ENCODE assay signal across 18 cellular contexts in genomic region chr6:81401970-81402690, GRCh38.
DNase-seq lines count a peak whose midpoint lies in the region; ATAC-seq and TF ChIP-seq lines count a peak whose summit lies in the region.
"Had no signal": no experiment of that assay in that cellular context is flagged by ENCODE, and none has a peak within 500 bp of the region (broad histone marks: within the 10 kb centered on the region; RNA-seq: fewer than 3 reads in every experiment).

No MANE protein-coding gene starts in this region.

- peak; percentile 67 for DNase-seq in AG08395 (ENCODE audit: low spot score)
- peak; percentile 10 for DNase-seq in GM04504 (ENCODE audit: low read depth)
- DNase-seq in astrocyte of the hippocampus (ENCODE audit: low read depth, low spot score), result peak; percentile 59
- DNase-seq in mesenchymal stem cell, result peak; percentile 48
- DNase-seq in DMS153 treated with DMSO at 0.1 percent for 48 hours (lab: John Stamatoyannopoulos, UW; ENCODE audit: unreplicated experiment), result no peak
- no peak for DNase-seq in WTC11 (ENCODE audit: low spot score)
- no peak for DNase-seq in PC-9
- no peak for DNase-seq in hypothalamus (lab: John Stamatoyannopoulos, UW)
- DNase-seq: activated CD4-positive, alpha-beta memory T cell treated with anti-CD3 and anti-CD28 coated beads, Interleukin-2, amount 10 ng/mL, durations not matched to agents 7 days and 5 days; activated naive CD8-positive, alpha-beta T cell treated with anti-CD3 and anti-CD28 coated beads, Interleukin-2, amount 10 ng/mL, durations not matched to agents 7 days and 5 days; activated T-cell treated with anti-CD3 and anti-CD28 coated beads, Interleukin-2, amount 50 U/mL, for 48 hours; glutamatergic neuron; islet precursor cell; mesendoderm; NCI-H748 treated with DMSO at 0.1 percent for 48 hours; Peyer's patch; retina; SW 1271 had no signal

- H3K27ac ChIP-seq in mesenchymal stem cell (ENCODE audit: low read length, poor library complexity, severe bottlenecking) (no peak overlapping the region), PC-9 (no peak overlapping the region)
- H3K27ac ChIP-seq: Peyer's patch had no signal

- no peak overlapping the region for H2BK5ac ChIP-seq in mesenchymal stem cell (ENCODE audit: low read depth, low read length, poor library complexity, severe bottlenecking)

- no peak overlapping the region for H2BK12ac ChIP-seq in mesenchymal stem cell (ENCODE audit: low read length in 2 of 2)

- H3K9ac ChIP-seq in mesenchymal stem cell (ENCODE audit: low read length), result peak overlapping the region; percentile 7

- 89% methylated on average over 2 of the region's 3 CpGs for WGBS in mesenchymal stem cell

- H3K4me1 ChIP-seq in mesenchymal stem cell (ENCODE audit: control insufficient read depth, insufficient read depth, low read depth, low read length) (no peaks in the 10 kb centered on the region), PC-9 (replicated peaks; ENCODE audit: insufficient read depth) (no peaks in the 10 kb centered on the region)
- H3K4me1 ChIP-seq: Peyer's patch had no signal

- H2BK120ac ChIP-seq in mesenchymal stem cell (ENCODE audit: low read depth, low read length), result no peak overlapping the region

- H3K4ac ChIP-seq in mesenchymal stem cell (ENCODE audit: low read depth in 1 of 2, low read length in 2 of 2), result no peak overlapping the region

- POLR2A ChIA-PET in WTC11 (lab: Charles Lee) (no interaction called here), PC-9 (lab: Charles Lee; ENCODE audit: unreplicated experiment) (interaction anchor here (0.5 kb wide), 1 partner anchor 189 kb away, joined by 3 read pairs; no protein-coding TSS in a partner anchor)

- peaks cover 15% of the 10 kb centered on the region for H3K9me3 Mint-ChIP-seq in WTC11
- H3K9me3 Mint-ChIP-seq: activated naive CD8-positive, alpha-beta T cell treated with anti-CD3 and anti-CD28 coated beads, Interleukin-2, amount 10 ng/mL, durations not matched to agents 7 days and 5 days had no signal

- no peaks in the 10 kb centered on the region for H3K79me2 ChIP-seq in PC-9 (ENCODE audit: low read depth)

- H2AFZ ChIP-seq in mesenchymal stem cell (ENCODE audit: low read depth, low read length), result no peak overlapping the region
- no peak overlapping the region for H2AFZ ChIP-seq in PC-9

- CTCF ChIA-PET in WTC11 (lab: Charles Lee), result no interaction called here
- CTCF ChIA-PET in PC-9 (lab: Charles Lee), result no interaction called here

- no peak overlapping the region for H2AK5ac ChIP-seq in mesenchymal stem cell (ENCODE audit: low read length, severe bottlenecking)

- H3F3A ChIP-seq in PC-9 (ENCODE audit: insufficient read depth, low read depth), result no peaks in the 10 kb centered on the region

- H3K4me1 Mint-ChIP-seq in WTC11, result no peaks in the 10 kb centered on the region
- H3K4me1 Mint-ChIP-seq: activated CD4-positive, alpha-beta memory T cell treated with anti-CD3 and anti-CD28 coated beads, Interleukin-2, amount 10 ng/mL, durations not matched to agents 7 days and 5 days; activated naive CD8-positive, alpha-beta T cell treated with anti-CD3 and anti-CD28 coated beads, Interleukin-2, amount 10 ng/mL, durations not matched to agents 7 days and 5 days had no signal

- no peak overlapping the region for H3K27ac Mint-ChIP-seq in WTC11
- H3K27ac Mint-ChIP-seq: activated CD4-positive, alpha-beta memory T cell treated with anti-CD3 and anti-CD28 coated beads, Interleukin-2, amount 10 ng/mL, durations not matched to agents 7 days and 5 days; activated naive CD8-positive, alpha-beta T cell treated with anti-CD3 and anti-CD28 coated beads, Interleukin-2, amount 10 ng/mL, durations not matched to agents 7 days and 5 days had no signal

- H3K9me3 ChIP-seq in mesenchymal stem cell (ENCODE audit: control insufficient read depth, low read length) (no peaks in the 10 kb centered on the region), PC-9 (ENCODE audit: insufficient read depth, low read depth) (no peaks in the 10 kb centered on the region)
- H3K9me3 ChIP-seq: Peyer's patch had no signal

- no peak overlapping the region for H3K4me3 ChIP-seq in mesenchymal stem cell (ENCODE audit: insufficient read depth in 1 of 2, low read depth in 1 of 2, low read length in 2 of 2)
- H3K4me3 ChIP-seq in PC-9, result no peak overlapping the region
- H3K4me3 ChIP-seq: Peyer's patch had no signal

- H3K4me2 ChIP-seq in mesenchymal stem cell (ENCODE audit: low read length, poor library complexity, severe bottlenecking) (no peak overlapping the region), PC-9 (no peak overlapping the region)

- no peaks in the 10 kb centered on the region for H3K9me2 ChIP-seq in PC-9 (ENCODE audit: insufficient read depth)

- BruUV-seq in PC-9 (replicated peaks; lab: Mats Ljungman, UMichigan), result no TSS peak

- H3K79me1 ChIP-seq in mesenchymal stem cell (replicated peaks; ENCODE audit: low read length, poor library complexity, severe bottlenecking), result no peaks in the 10 kb centered on the region

- H4K20me1 ChIP-seq in PC-9 (ENCODE audit: insufficient read depth), result no peaks in the 10 kb centered on the region

- H3K27me3 ChIP-seq in mesenchymal stem cell (ENCODE audit: control insufficient read depth in 1 of 2, insufficient read depth in 1 of 2, low read length in 2 of 2), result no peaks in the 10 kb centered on the region
- H3K27me3 ChIP-seq in PC-9 (ENCODE audit: insufficient read depth, low read depth), result no peaks in the 10 kb centered on the region
- H3K27me3 ChIP-seq: Peyer's patch had no signal

- peaks cover 8% of the 10 kb centered on the region; the same call in 1 of the 2 replicates for H3K36me3 Mint-ChIP-seq in WTC11
- H3K36me3 Mint-ChIP-seq: activated naive CD8-positive, alpha-beta T cell treated with anti-CD3 and anti-CD28 coated beads, Interleukin-2, amount 10 ng/mL, durations not matched to agents 7 days and 5 days had no signal

- H2BK15ac ChIP-seq in mesenchymal stem cell (ENCODE audit: low read depth, poor library complexity, severe bottlenecking), result no peak overlapping the region

- TF ChIP-seq CTCF in WTC11 (IDR thresholded peaks at IDR 0.05), result no peak
- TF ChIP-seq CTCF in PC-9 (conservative IDR thresholded peaks at IDR 0.05), result no peak

- H4K8ac ChIP-seq in mesenchymal stem cell (ENCODE audit: low read length), result no peak overlapping the region

- H3K4me3 Mint-ChIP-seq in WTC11, result no peak overlapping the region
- H3K4me3 Mint-ChIP-seq: activated CD4-positive, alpha-beta memory T cell treated with anti-CD3 and anti-CD28 coated beads, Interleukin-2, amount 10 ng/mL, durations not matched to agents 7 days and 5 days; activated naive CD8-positive, alpha-beta T cell treated with anti-CD3 and anti-CD28 coated beads, Interleukin-2, amount 10 ng/mL, durations not matched to agents 7 days and 5 days had no signal

- H3K18ac ChIP-seq in mesenchymal stem cell (ENCODE audit: low read depth in 1 of 2, low read length in 2 of 2), result peak overlapping the region in 1 of 2 experiments; percentile 33

- H3K27me3 Mint-ChIP-seq in WTC11 (ENCODE audit: low read depth), result no peaks in the 10 kb centered on the region
- H3K27me3 Mint-ChIP-seq: activated CD4-positive, alpha-beta memory T cell treated with anti-CD3 and anti-CD28 coated beads, Interleukin-2, amount 10 ng/mL, durations not matched to agents 7 days and 5 days; activated naive CD8-positive, alpha-beta T cell treated with anti-CD3 and anti-CD28 coated beads, Interleukin-2, amount 10 ng/mL, durations not matched to agents 7 days and 5 days had no signal

- no peak for ATAC-seq in WTC11

- no peaks in the 10 kb centered on the region for H3K36me3 ChIP-seq in mesenchymal stem cell (ENCODE audit: control insufficient read depth in 1 of 2, insufficient read depth in 2 of 2, low read depth in 1 of 2, low read length in 2 of 2)
- H3K36me3 ChIP-seq in PC-9 (ENCODE audit: low read depth), result no peaks in the 10 kb centered on the region
- H3K36me3 ChIP-seq: Peyer's patch had no signal

- no peak overlapping the region for H4K91ac ChIP-seq in mesenchymal stem cell (ENCODE audit: low read length)

- H3K14ac ChIP-seq in mesenchymal stem cell (ENCODE audit: low read length in 2 of 2), result no peak overlapping the region

- H3K23ac ChIP-seq in mesenchymal stem cell (ENCODE audit: low read length in 2 of 2), result no peak overlapping the region

- intact Hi-C loops in PC-9 (cut with micrococcal nuclease; ENCODE audit: unreplicated experiment), result no loop called here

TF ChIP-seq in WTC11, 78 proteins besides CTCF, POLR2A, EP300 and RAD21 (continues in another document):
- no peak for TF ChIP-seq ELF4 (CRISPR knock-in tag; IDR thresholded peaks at IDR 0.05; ENCODE audit: low read depth)
- TF ChIP-seq ARID4B (CRISPR knock-in tag; IDR thresholded peaks at IDR 0.05; ENCODE audit: borderline replicate concordance), result no peak

Comparison
In these comparisons a context has a peak if more than half of its experiments do, and no peak if none do; other contexts are left out.
1. DNase-seq: peak in AG08395 (single experiment), GM04504 (single experiment), astrocyte of the hippocampus (single experiment) and mesenchymal stem cell (single experiment); none in DMS153 treated with DMSO at 0.1 percent for 48 hours (single experiment), WTC11 (single experiment), PC-9 (0 of 2) and hypothalamus (0 of 51).